19 cellular contexts compared by ENCODE assay signal in genomic region chr19:40842997-40843652, GRCh38. TPM values are rescaled to one million over a fixed set of nuclear protein-coding genes. Genes with fewer than 3 reads are reported as not detected.
DNase-seq lines count a peak whose midpoint lies in the region; ATAC-seq and TF ChIP-seq lines count a peak whose summit lies in the region.
"Not testable (repeated sequence)": the region's sequence is repeated elsewhere in the genome, so short reads cannot be mapped to it uniquely, and the experiment has no call there.
"Had no signal": no experiment of that assay in that cellular context is flagged by ENCODE, and none has a peak within 500 bp of the region (broad histone marks: within the 10 kb centered on the region; RNA-seq: fewer than 3 reads in every experiment).

No MANE protein-coding gene starts in this region.

- POLR2A ChIA-PET in CD4-positive, alpha-beta T cell (lab: Charles Lee) = interaction anchor here (0.7 to 1.5 kb wide), 3 partner anchors 32 to 180 kb away, joined by 5 read pairs; no protein-coding TSS in a partner anchor
- POLR2A ChIA-PET in activated CD4-positive, alpha-beta T cell treated with anti-CD3 and anti-CD28 coated beads for 36 hours (lab: Charles Lee) = interaction anchor here (0.6 kb wide), 1 partner anchor 157 kb away, joined by 3 read pairs; no protein-coding TSS in a partner anchor

- not testable (repeated sequence) for TF ChIP-seq POLR2A in upper lobe of left lung (IDR thresholded peaks at IDR 0.05)

- not testable (repeated sequence) for TF ChIP-seq CTCF in CD4-positive, alpha-beta T cell (IDR thresholded peaks at IDR 0.05); endodermal cell (conservative IDR thresholded peaks at IDR 0.05); progenitor cell of endocrine pancreas (IDR thresholded peaks at IDR 0.05; ENCODE audit: unreplicated experiment); upper lobe of left lung (IDR thresholded peaks at IDR 0.05)

- H3K9ac ChIP-seq in endodermal cell (ENCODE audit: extremely low read depth, low read length, poor library complexity, severe bottlenecking) = not testable (repeated sequence)

- H3K4me1 Mint-ChIP-seq in CD4-positive, alpha-beta T cell (ENCODE audit: low read depth) = peaks cover 38% of the 10 kb centered on the region
- H3K4me1 Mint-ChIP-seq in IgD-negative memory B cell; endodermal cell; progenitor cell of endocrine pancreas (ENCODE audit: low read depth): not testable (repeated sequence)
- H3K4me1 Mint-ChIP-seq in activated CD4-positive, alpha-beta T cell treated with anti-CD3 and anti-CD28 coated beads for 36 hours = peaks cover 21% of the 10 kb centered on the region
- H3K4me1 Mint-ChIP-seq in activated naive CD4-positive, alpha-beta T cell treated with anti-CD3 and anti-CD28 coated beads, Interleukin-2, amount 10 ng/mL, durations not matched to agents 7 days and 5 days = peaks cover 34% of the 10 kb centered on the region
- peaks cover 11% of the 10 kb centered on the region for H3K4me1 Mint-ChIP-seq in memory B cell

- H3K4me3 ChIP-seq in endodermal cell (ENCODE audit: low read length) = not testable (repeated sequence)
- peak overlapping the region in 3 of 4 donors; percentile 17 to 25 (median 21) for H3K4me3 ChIP-seq in upper lobe of left lung

- WGBS in endodermal cell (ENCODE audit: insufficient coverage in 1 of 2, insufficient read length in 1 of 2), 2 experiments = 66 to 81% methylated on average over 6 to 9 of the region's 12 CpGs
- WGBS in upper lobe of left lung, 2 donors = 17 to 44% methylated on average over 9 to 10 of the region's 12 CpGs

- not testable (repeated sequence) for TF ChIP-seq EP300 in upper lobe of left lung (IDR thresholded peaks at IDR 0.05)

- CTCF ChIA-PET in CD4-positive, alpha-beta T cell (lab: Charles Lee) = interaction anchor here (0.6 kb wide), 1 partner anchor 48 kb away, joined by 3 read pairs; no protein-coding TSS in a partner anchor
- CTCF ChIA-PET in activated CD4-positive, alpha-beta T cell treated with anti-CD3 and anti-CD28 coated beads for 36 hours (lab: Charles Lee) = not testable (repeated sequence)
- CTCF ChIA-PET in activated naive CD4-positive, alpha-beta T cell treated with anti-CD3 and anti-CD28 coated beads, Interleukin-2, amount 10 ng/mL, durations not matched to agents 7 days and 5 days (lab: Charles Lee) = interaction anchor here (0.6 kb wide), 1 partner anchor 111 kb away, joined by 3 read pairs; no protein-coding TSS in a partner anchor

- not testable (repeated sequence) for H3K36me3 ChIP-seq in endodermal cell (ENCODE audit: control insufficient read depth, insufficient read depth, low read length); upper lobe of left lung

- H3K9me3 Mint-ChIP-seq in CD4-positive, alpha-beta T cell; IgD-negative memory B cell; activated CD4-positive, alpha-beta T cell treated with anti-CD3 and anti-CD28 coated beads for 36 hours (ENCODE audit: low read depth); activated naive CD4-positive, alpha-beta T cell treated with anti-CD3 and anti-CD28 coated beads, Interleukin-2, amount 10 ng/mL, durations not matched to agents 7 days and 5 days; endodermal cell; memory B cell; progenitor cell of endocrine pancreas (ENCODE audit: low read depth): not testable (repeated sequence)

- H3K27ac ChIP-seq in CD4-positive, alpha-beta T cell (ENCODE audit: low read depth, low read length); endodermal cell (ENCODE audit: low read depth, low read length): not testable (repeated sequence)
- peak overlapping the region in 1 of 4 donors; percentile 18 for H3K27ac ChIP-seq in upper lobe of left lung

- H3K4me3 Mint-ChIP-seq in CD4-positive, alpha-beta T cell = peak overlapping the region; percentile 62
- H3K4me3 Mint-ChIP-seq in IgD-negative memory B cell = peak overlapping the region; percentile 58 to 95 (median 82)
- H3K4me3 Mint-ChIP-seq in activated CD4-positive, alpha-beta T cell treated with anti-CD3 and anti-CD28 coated beads for 36 hours = peak overlapping the region; percentile 27
- peak overlapping the region; percentile 56 for H3K4me3 Mint-ChIP-seq in activated naive CD4-positive, alpha-beta T cell treated with anti-CD3 and anti-CD28 coated beads, Interleukin-2, amount 10 ng/mL, durations not matched to agents 7 days and 5 days
- H3K4me3 Mint-ChIP-seq in endodermal cell = peak overlapping the region; percentile 52
- H3K4me3 Mint-ChIP-seq in memory B cell = peak overlapping the region; percentile 88
- peak overlapping the region; percentile 68 for H3K4me3 Mint-ChIP-seq in progenitor cell of endocrine pancreas (ENCODE audit: low read depth)

- intact Hi-C loops in CD4-positive, alpha-beta T cell (cut with DNase I, micrococcal nuclease) = loop anchor here in 1 of 2 experiments (5.0 kb wide), 1 partner anchor 34 kb away; no protein-coding TSS in a partner anchor
- intact Hi-C loops in activated CD4-positive, alpha-beta T cell treated with anti-CD3 and anti-CD28 coated beads for 36 hours (cut with DNase I, micrococcal nuclease) = loop anchor here (1.0 to 10.0 kb wide), 3 partner anchors 32 to 302 kb away; no protein-coding TSS in a partner anchor

- ATAC-seq in CD4-positive, alpha-beta T cell (ENCODE audit: poor library complexity); upper lobe of left lung (ENCODE audit: low FRiP score in 2 of 2): not testable (repeated sequence)
- peak; percentile 17 for ATAC-seq in activated CD4-positive, alpha-beta T cell treated with anti-CD3 and anti-CD28 coated beads for 36 hours
- ATAC-seq in memory B cell (ENCODE audit: low read depth) = peak; percentile 1

- H3K27me3 Mint-ChIP-seq in CD4-positive, alpha-beta T cell = peaks cover 18% of the 10 kb centered on the region
- H3K27me3 Mint-ChIP-seq in IgD-negative memory B cell (peaks cover 16% of the 10 kb centered on the region), endodermal cell (ENCODE audit: insufficient read depth) (peaks cover 77% of the 10 kb centered on the region), memory B cell (peaks cover 15% of the 10 kb centered on the region), progenitor cell of endocrine pancreas (peaks cover 56% of the 10 kb centered on the region)
- peaks cover 14% of the 10 kb centered on the region for H3K27me3 Mint-ChIP-seq in activated CD4-positive, alpha-beta T cell treated with anti-CD3 and anti-CD28 coated beads for 36 hours
- H3K27me3 Mint-ChIP-seq in activated naive CD4-positive, alpha-beta T cell treated with anti-CD3 and anti-CD28 coated beads, Interleukin-2, amount 10 ng/mL, durations not matched to agents 7 days and 5 days = peaks cover 45% of the 10 kb centered on the region

- not testable (repeated sequence) for H3K9me3 ChIP-seq in CD4-positive, alpha-beta T cell (ENCODE audit: control insufficient read depth, low read length); endodermal cell (ENCODE audit: control insufficient read depth, low read length); upper lobe of left lung

- not testable (repeated sequence) for DNase-seq in CD4-positive, alpha-beta T cell; activated CD4-positive, alpha-beta T cell treated with anti-CD3 and anti-CD28 coated beads for 36 hours; activated naive CD4-positive, alpha-beta T cell treated with anti-CD3 and anti-CD28 coated beads, Interleukin-2, amount 10 ng/mL, durations not matched to agents 7 days and 5 days; endodermal cell; memory B cell (ENCODE audit: low spot score in 2 of 2); progenitor cell of endocrine pancreas (ENCODE audit: low spot score, unreplicated experiment); upper lobe of left lung

- peak overlapping the region; percentile 84 for H3K27ac Mint-ChIP-seq in CD4-positive, alpha-beta T cell
- peak overlapping the region in 2 of 3 donors; percentile 73 to 78 for H3K27ac Mint-ChIP-seq in IgD-negative memory B cell
- peak overlapping the region; percentile 71 for H3K27ac Mint-ChIP-seq in activated CD4-positive, alpha-beta T cell treated with anti-CD3 and anti-CD28 coated beads for 36 hours
- H3K27ac Mint-ChIP-seq in activated naive CD4-positive, alpha-beta T cell treated with anti-CD3 and anti-CD28 coated beads, Interleukin-2, amount 10 ng/mL, durations not matched to agents 7 days and 5 days = peak overlapping the region; percentile 79
- H3K27ac Mint-ChIP-seq in endodermal cell, progenitor cell of endocrine pancreas: not testable (repeated sequence)
- peak overlapping the region; percentile 82 for H3K27ac Mint-ChIP-seq in memory B cell

- not testable (repeated sequence) for H3K27me3 ChIP-seq in CD4-positive, alpha-beta T cell (ENCODE audit: control insufficient read depth, insufficient read depth, low read length); upper lobe of left lung
- H3K27me3 ChIP-seq in endodermal cell (ENCODE audit: control insufficient read depth, insufficient read depth, low read length, poor library complexity, severe bottlenecking) = peaks cover 25% of the 10 kb centered on the region

- not testable (repeated sequence) for H3K36me3 Mint-ChIP-seq in CD4-positive, alpha-beta T cell (ENCODE audit: low read depth); IgD-negative memory B cell; activated CD4-positive, alpha-beta T cell treated with anti-CD3 and anti-CD28 coated beads for 36 hours (ENCODE audit: low read depth); activated naive CD4-positive, alpha-beta T cell treated with anti-CD3 and anti-CD28 coated beads, Interleukin-2, amount 10 ng/mL, durations not matched to agents 7 days and 5 days; endodermal cell (ENCODE audit: low read depth); memory B cell; progenitor cell of endocrine pancreas (ENCODE audit: insufficient read depth)

- not testable (repeated sequence) for H3K4me1 ChIP-seq in endodermal cell (ENCODE audit: control insufficient read depth, insufficient read depth, low read length); upper lobe of left lung

RNA-seq across cellular contexts. Expression of gene CYP2A6, which starts 7.1 kb away (rescaled TPM):
- total RNA-seq in CD4-positive, alpha-beta T cell = not detected
- not detected for polyA plus RNA-seq in IgD-negative memory B cell
- total RNA-seq in activated CD4-positive, alpha-beta T cell treated with anti-CD3 and anti-CD28 coated beads for 36 hours = not detected
- total RNA-seq in endodermal cell = not detected
- not detected for polyA plus RNA-seq in endodermal cell (2013, experiment 1 of 2)
- polyA plus RNA-seq in endodermal cell (2013, experiment 2 of 2) = not detected
- not detected in 2 replicates for total RNA-seq in progenitor cell of endocrine pancreas
- 10 to 100 TPM in 1 of 6 donors, 1 to 10 TPM in 4, not detected in 1; 1.5 to 11.6 (median 2.9) TPM for total RNA-seq in upper lobe of left lung
- total RNA-seq: A673; activated CD8-positive, alpha-beta memory T cell treated with anti-CD3 and anti-CD28 coated beads for 36 hours; esophagus muscularis mucosa; GM23248; HT1080; kidney had no signal
- polyA plus RNA-seq: BJ, GM23248, neural cell had no signal

RNA-seq across cellular contexts. Expression of gene CYP2A7, which starts 38.9 kb away (rescaled TPM):
- not detected for total RNA-seq in CD4-positive, alpha-beta T cell
- not detected for polyA plus RNA-seq in IgD-negative memory B cell
- not detected for total RNA-seq in activated CD4-positive, alpha-beta T cell treated with anti-CD3 and anti-CD28 coated beads for 36 hours
- total RNA-seq in endodermal cell (not detected), progenitor cell of endocrine pancreas (not detected in 2 replicates), upper lobe of left lung (1 to 10 TPM in 1 of 6 donors, under 1 TPM in 2, not detected in 3; 0.59 to 1.8 (median 0.71) TPM)
- polyA plus RNA-seq in endodermal cell (2013, experiment 1 of 2) = not detected
- not detected for polyA plus RNA-seq in endodermal cell (2013, experiment 2 of 2)
- total RNA-seq: A673; activated CD8-positive, alpha-beta memory T cell treated with anti-CD3 and anti-CD28 coated beads for 36 hours; esophagus muscularis mucosa; gastrocnemius medialis; GM23248; HT1080; kidney; prostate gland had no signal
- polyA plus RNA-seq: adipose tissue, BJ, GM23248, neural cell had no signal

RNA-seq across cellular contexts. Expression of gene EGLN2, which starts 44.1 kb away (rescaled TPM):
- 100 to 1,000 TPM; 150 to 151 TPM for total RNA-seq in CD4-positive, alpha-beta T cell
- polyA plus RNA-seq in IgD-negative memory B cell = 181 TPM
- total RNA-seq in activated CD4-positive, alpha-beta T cell treated with anti-CD3 and anti-CD28 coated beads for 36 hours = 10 to 100 TPM; 85.6 to 86.6 TPM
- 10 to 100 TPM; 87.4 to 99.8 TPM for total RNA-seq in endodermal cell
- polyA plus RNA-seq in endodermal cell (2013, experiment 1 of 2) = 58.5 TPM
- 55.2 TPM for polyA plus RNA-seq in endodermal cell (2013, experiment 2 of 2)
- 107 and 110 TPM in 2 replicates for total RNA-seq in progenitor cell of endocrine pancreas
- total RNA-seq in upper lobe of left lung = 100 to 1,000 TPM; 170 to 353 (median 211) TPM

Comparison
In these comparisons a context has a peak if more than half of its experiments do, and no peak if none do; other contexts are left out.
1. H3K4me3 Mint-ChIP-seq: peak in every context shown above with its lines; median percentile 88 in memory B cell; 82 in IgD-negative memory B cell; 68 in progenitor cell of endocrine pancreas; 62 in CD4-positive, alpha-beta T cell; 56 in activated naive CD4-positive, alpha-beta T cell treated with anti-CD3 and anti-CD28 coated beads, Interleukin-2, amount 10 ng/mL, durations not matched to agents 7 days and 5 days; 52 in endodermal cell; 27 in activated CD4-positive, alpha-beta T cell treated with anti-CD3 and anti-CD28 coated beads for 36 hours.